Comparison of ENCODE assay signal across 8 cellular contexts in the genomic region with DNA sequence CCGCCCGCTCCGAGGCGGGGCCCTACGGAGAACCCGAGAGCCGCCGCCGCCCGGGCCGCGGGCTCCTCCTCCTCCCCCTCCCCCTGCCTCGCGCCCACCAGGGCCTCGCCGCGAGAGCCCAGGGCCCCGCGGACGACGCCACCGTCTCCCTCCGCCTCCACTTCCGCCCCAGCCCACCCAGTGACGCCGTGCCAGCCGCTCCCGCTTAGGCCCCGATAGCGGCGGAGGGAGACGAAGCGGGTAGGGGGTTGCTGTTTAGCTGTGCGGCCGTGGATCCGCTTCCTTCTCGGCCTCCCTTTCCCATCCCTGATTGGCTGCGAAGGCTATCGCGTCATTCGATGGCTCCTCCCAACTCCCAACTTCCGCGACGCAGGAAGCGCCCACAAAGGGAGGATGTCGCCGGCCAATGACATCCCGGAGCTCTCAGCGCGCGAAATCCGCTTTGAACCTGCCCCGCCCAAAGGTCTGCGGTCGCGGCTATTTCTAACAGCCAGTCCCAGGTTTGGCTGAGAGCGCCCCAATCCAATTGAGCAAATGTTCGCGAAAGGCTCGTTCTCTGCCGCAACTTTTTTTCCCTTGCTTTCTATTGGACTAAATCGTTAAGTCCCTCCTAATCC. TPM values are rescaled to one million over a fixed set of nuclear protein-coding genes. Genes with fewer than 3 reads are reported as not detected.
DNase-seq lines count a peak whose midpoint lies in the region; ATAC-seq, FAIRE-seq and TF ChIP-seq lines count a peak whose summit lies in the region.

A gene (minus strand): TSS at position 277 of the 617 bp plus-strand sequence. CDS start 304 bp downstream, outside the sequence.

- no peaks in the 10 kb centered on the region for H4K20me1 ChIP-seq in OCI-LY1 (ENCODE audit: insufficient read depth, low read length)

- H3K9me2 ChIP-seq in OCI-LY1 (ENCODE audit: low read depth, low read length): no peaks in the 10 kb centered on the region

- peak; percentile 95 for FAIRE-seq in endometrium (lab: Jason Lieb, UNC)

- ATAC-seq in GM21447 (IDR thresholded peaks at IDR 0.05; ENCODE audit: unreplicated experiment): peak; percentile 68

- peaks cover 19% of the 10 kb centered on the region for H3K4me1 Mint-ChIP-seq in Calu3 (ENCODE audit: low read depth, unreplicated experiment)

- CTCF ChIA-PET in Calu3 (lab: Charles Lee): interaction anchor here (0.6 to 0.8 kb wide), 2 partner anchors 600 to 603 kb away, joined by 3 to 4 read pairs; a partner anchor contains a TSS

- 1% methylated on average over 61 of the region's 62 CpGs for WGBS in HUES64
- WGBS in mesodermal cell (ENCODE audit: insufficient coverage in 2 of 2), 2 experiments: 0% methylated on average over 33 to 38 of the region's 62 CpGs

- H3K36me3 ChIP-seq in HUES64 (ENCODE audit: insufficient read depth, low read length) (peaks cover 34% of the 10 kb centered on the region), OCI-LY1 (ENCODE audit: insufficient read depth, low read length) (peaks cover 38% of the 10 kb centered on the region), mesodermal cell (ENCODE audit: control insufficient read depth, insufficient read depth, low read length) (peaks cover 28% of the 10 kb centered on the region)

- H3K4me3 ChIP-seq in HUES64 (ENCODE audit: low read length) (peak within 1 kb of the TSS; percentile 87), OCI-LY1 (ENCODE audit: low read depth, low read length, poor library complexity, severe bottlenecking) (peak within 1 kb of the TSS; percentile 99), mesodermal cell (ENCODE audit: extremely low read depth, insufficient read depth, low read length, poor library complexity, severe bottlenecking) (peak within 1 kb of the TSS; percentile 98)

- intact Hi-C loops in Calu3 (cut with micrococcal nuclease; ENCODE audit: unreplicated experiment): loop anchor here (2.0 to 5.0 kb wide), 2 partner anchors 75 to 603 kb away; a partner anchor contains a TSS

- H3K36me3 Mint-ChIP-seq in Calu3 (ENCODE audit: insufficient read depth, unreplicated experiment): peaks cover 68% of the 10 kb centered on the region

- peak within 1 kb of the TSS; percentile 94 for H3K9ac ChIP-seq in HUES64 (ENCODE audit: low read depth, low read length)
- peak within 1 kb of the TSS; percentile 99 for H3K9ac ChIP-seq in OCI-LY1 (ENCODE audit: low read length)

- no peak within 1 kb of the TSS for H2AFZ ChIP-seq in OCI-LY1 (ENCODE audit: low read length)

- peak within 1 kb of the TSS; percentile 97 for H3K4me2 ChIP-seq in OCI-LY1 (ENCODE audit: low read length)

- DNase-seq in Calu3: peak; percentile 92
- DNase-seq in activated CD8-positive, alpha-beta memory T cell treated with anti-CD3 and anti-CD28 coated beads, Interleukin-2, amount 50 U/mL, for 4 hours: peak; percentile 98
- DNase-seq in stimulated activated CD8-positive, alpha-beta memory T cell treated with anti-CD3 and anti-CD28 coated beads, Interleukin-15, amount 100 ng/mL, for 4 hours (ENCODE audit: low read depth in 2 of 2): peak; percentile 91 to 94

- H3K9me3 Mint-ChIP-seq in Calu3 (ENCODE audit: low read depth, unreplicated experiment): no peaks in the 10 kb centered on the region

- H3K27ac Mint-ChIP-seq in Calu3 (ENCODE audit: unreplicated experiment): peak within 1 kb of the TSS; percentile 60

- H3K4me1 ChIP-seq in HUES64 (ENCODE audit: insufficient read depth, low read length) (peaks cover 11% of the 10 kb centered on the region), OCI-LY1 (ENCODE audit: insufficient read depth, low read length, severe bottlenecking) (peaks cover 30% of the 10 kb centered on the region), mesodermal cell (ENCODE audit: control insufficient read depth, insufficient read depth, low read length, poor library complexity, severe bottlenecking) (no peaks in the 10 kb centered on the region)

- H3K9me3 ChIP-seq in HUES64 (ENCODE audit: insufficient read depth, low read depth, low read length): no peaks in the 10 kb centered on the region
- no peaks in the 10 kb centered on the region for H3K9me3 ChIP-seq in OCI-LY1 (ENCODE audit: low read length)
- no peaks in the 10 kb centered on the region for H3K9me3 ChIP-seq in mesodermal cell (ENCODE audit: control insufficient read depth, low read length)

- H3K27ac ChIP-seq in HUES64 (ENCODE audit: low read depth, low read length) (peak within 1 kb of the TSS; percentile 96), OCI-LY1 (ENCODE audit: low read depth, low read length, poor library complexity, severe bottlenecking) (peak within 1 kb of the TSS; percentile 91), mesodermal cell (ENCODE audit: low read depth, low read length, severe bottlenecking) (peak within 1 kb of the TSS; percentile 99)

- no peak for TF ChIP-seq CTCF in Calu3 (IDR thresholded peaks at IDR 0.05; ENCODE audit: unreplicated experiment)
- no peak for TF ChIP-seq CTCF in OCI-LY1 (IDR thresholded peaks at IDR 0.05; ENCODE audit: low read length)

- H3K27me3 ChIP-seq in HUES64 (ENCODE audit: insufficient read depth, low read length): no peaks in the 10 kb centered on the region
- H3K27me3 ChIP-seq in OCI-LY1 (ENCODE audit: insufficient read depth, low read length): no peaks in the 10 kb centered on the region

- TSS peak; percentile 6 for BruUV-seq in Calu3 (replicated peaks; lab: Mats Ljungman, UMichigan)

- H3K4me3 Mint-ChIP-seq in Calu3 (ENCODE audit: low read depth, unreplicated experiment): peak within 1 kb of the TSS; percentile 73

- H3K79me2 ChIP-seq in OCI-LY1 (ENCODE audit: insufficient read depth, low read length): peaks cover 46% of the 10 kb centered on the region

- no peaks in the 10 kb centered on the region for H3K27me3 Mint-ChIP-seq in Calu3 (ENCODE audit: unreplicated experiment)

- no peaks in the 10 kb centered on the region for H3F3A ChIP-seq in OCI-LY1 (ENCODE audit: insufficient read depth, low read length)

RNA-seq across cellular contexts. Expression of the gene that starts here (rescaled TPM):
- total RNA-seq in Calu3 (2022): 20.4 and 28.2 TPM in 2 replicates
- polyA plus RNA-seq in HUES64 (2013, experiment 1 of 2): 24.0 TPM
- 27.2 TPM for polyA plus RNA-seq in HUES64 (2013, experiment 2 of 2)
- polyA plus RNA-seq in mesodermal cell (2013, experiment 1 of 2): 31.6 TPM
- 34.8 TPM for polyA plus RNA-seq in mesodermal cell (2013, experiment 2 of 2)

Comparison
In these comparisons a context has a peak if more than half of its experiments do, and no peak if none do; other contexts are left out.
1. Peak in every context shown above with its lines: DNase-seq, ATAC-seq, H3K4me3 ChIP-seq and H3K27ac ChIP-seq.